29 cellular contexts compared by ENCODE assay signal in the genomic region with DNA sequence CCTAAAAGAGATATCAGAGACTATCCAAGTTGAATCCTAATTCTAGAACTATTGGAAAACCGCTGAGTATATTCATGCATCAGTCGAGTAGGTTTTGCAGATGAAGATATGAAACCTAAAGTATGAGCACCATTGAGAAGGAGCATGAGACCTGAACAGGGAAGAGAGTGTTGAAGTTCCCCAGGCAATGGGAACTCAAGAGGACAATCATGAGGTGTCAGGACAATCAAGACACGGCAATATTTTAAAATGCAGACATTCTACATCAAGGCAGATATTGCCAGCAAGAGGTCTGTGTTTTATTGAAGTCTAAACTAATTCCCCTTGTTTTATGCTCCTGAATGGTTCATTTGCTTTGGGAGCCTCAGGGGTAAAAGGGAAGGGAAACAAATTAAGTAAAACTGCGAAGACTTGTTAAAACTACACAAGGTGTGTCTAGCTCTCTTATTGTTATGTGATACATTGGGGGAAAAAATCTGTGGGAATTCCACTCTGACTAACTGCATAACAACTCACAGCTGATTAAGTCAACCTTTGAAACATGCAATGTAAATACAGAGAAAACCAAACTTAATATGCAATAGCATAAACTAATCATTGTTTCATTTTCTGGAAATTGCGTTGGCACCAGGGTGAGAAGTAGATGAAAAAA.
DNase-seq lines count a peak whose midpoint lies in the region; ATAC-seq, FAIRE-seq and TF ChIP-seq lines count a peak whose summit lies in the region.
"Had no signal": no experiment of that assay in that cellular context is flagged by ENCODE, and none has a peak within 500 bp of the region (broad histone marks: within the 10 kb centered on the region; RNA-seq: fewer than 3 reads in every experiment).

No MANE protein-coding gene starts in this region.

- H3K27ac ChIP-seq in duodenal mucosa (ENCODE audit: low read depth, low read length) (peak overlapping the region; percentile 30), small intestine (ENCODE audit: low read depth in 1 of 2, low read length in 1 of 2) (no peak overlapping the region)
- H3K27ac ChIP-seq: cardiac muscle cell, esophagus squamous epithelium, left lung, neutrophil, WERI-Rb-1 had no signal

- FAIRE-seq in small intestine (lab: Jason Lieb, UNC): no peak
- FAIRE-seq: frontal cortex, GM12891 had no signal

- H3K9me3 Mint-ChIP-seq in stimulated activated naive CD8-positive, alpha-beta T cell treated with anti-CD3 and anti-CD28 coated beads, Interleukin-15, amount 100 ng/mL, for 72 hours: no peaks in the 10 kb centered on the region
- H3K9me3 Mint-ChIP-seq: activated naive CD4-positive, alpha-beta T cell treated with anti-CD3 and anti-CD28 coated beads, Interleukin-2, amount 50 U/mL, for 24 hours had no signal

- no peak for TF ChIP-seq CTCF in kidney epithelial cell (IDR thresholded peaks at IDR 0.05; ENCODE audit: insufficient read depth, low read length, poor library complexity, severe bottlenecking)

- no peak overlapping the region for H3K4me3 Mint-ChIP-seq in stimulated activated naive CD8-positive, alpha-beta T cell treated with anti-CD3 and anti-CD28 coated beads, Interleukin-15, amount 100 ng/mL, for 72 hours
- H3K4me3 Mint-ChIP-seq: activated naive CD4-positive, alpha-beta T cell treated with anti-CD3 and anti-CD28 coated beads, Interleukin-2, amount 50 U/mL, for 24 hours; naive B cell had no signal

- no peak overlapping the region for H3K27ac Mint-ChIP-seq in stimulated activated naive CD8-positive, alpha-beta T cell treated with anti-CD3 and anti-CD28 coated beads, Interleukin-15, amount 100 ng/mL, for 72 hours
- H3K27ac Mint-ChIP-seq: activated naive CD4-positive, alpha-beta T cell treated with anti-CD3 and anti-CD28 coated beads, Interleukin-2, amount 50 U/mL, for 24 hours; naive B cell had no signal

- no peaks in the 10 kb centered on the region for H3K9me3 ChIP-seq in duodenal mucosa (ENCODE audit: control insufficient read depth in 1 of 2, low read length in 2 of 2)
- H3K9me3 ChIP-seq in small intestine (ENCODE audit: control insufficient read depth, low read depth): no peaks in the 10 kb centered on the region
- H3K9me3 ChIP-seq: esophagus squamous epithelium, left lung, neutrophil had no signal

- WGBS in small intestine, 3 donors: 29 to 61% (median 33%) methylated on average over 5 of the region's 5 CpGs

- DNase-seq in NCI-H748 (lab: John Stamatoyannopoulos, UW; ENCODE audit: unreplicated experiment): peak; percentile 64
- DNase-seq in kidney epithelial cell (ENCODE audit: low read depth): peak; percentile 10
- DNase-seq in small intestine: peak; percentile 75
- no peak for DNase-seq in mucosa of gallbladder (ENCODE audit: low spot score)
- no peak for DNase-seq in stimulated activated naive CD8-positive, alpha-beta T cell treated with anti-CD3 and anti-CD28 coated beads, Interleukin-15, amount 100 ng/mL, for 72 hours
- DNase-seq: activated CD4-positive, alpha-beta T cell treated with anti-CD3 and anti-CD28 coated beads for 48 hours; amygdala; effector memory CD4-positive, alpha-beta T cell; esophagus squamous epithelium; H7; left lung; mesendoderm; naive B cell; NCI-H146; NCI-H2107; NCI-H345; NCI-H774; stimulated activated CD4-positive, alpha-beta T cell treated with anti-CD3 and anti-CD28 coated beads, Interleukin-4, amount 100 ng/mL, for 24 hours; T1000; WERI-Rb-1 had no signal

- no peaks in the 10 kb centered on the region for H3K4me1 Mint-ChIP-seq in stimulated activated naive CD8-positive, alpha-beta T cell treated with anti-CD3 and anti-CD28 coated beads, Interleukin-15, amount 100 ng/mL, for 72 hours
- H3K4me1 Mint-ChIP-seq: activated naive CD4-positive, alpha-beta T cell treated with anti-CD3 and anti-CD28 coated beads, Interleukin-2, amount 50 U/mL, for 24 hours; naive B cell had no signal

- H3K4me1 ChIP-seq in duodenal mucosa (ENCODE audit: control insufficient read depth in 1 of 2, insufficient read depth in 2 of 2, low read length in 2 of 2) (peaks cover 12 to 14% of the 10 kb centered on the region in 2 donors), small intestine (ENCODE audit: control insufficient read depth in 2 of 2, insufficient read depth in 1 of 2, low read depth in 1 of 2, low read length in 1 of 2) (no peaks in the 10 kb centered on the region)
- H3K4me1 ChIP-seq: left lung had no signal

- no peak overlapping the region for H3K9ac ChIP-seq in duodenal mucosa (ENCODE audit: low read depth in 1 of 2, low read length in 2 of 2)

- H3K4me3 ChIP-seq in duodenal mucosa (ENCODE audit: low read depth in 1 of 2, low read length in 2 of 2) (peak overlapping the region; percentile 44 to 56), kidney epithelial cell (ENCODE audit: low read depth, low read length) (no peak overlapping the region), small intestine (ENCODE audit: low read depth in 1 of 2, low read length in 2 of 2) (peak overlapping the region in 1 of 2 donors; percentile 23)
- H3K4me3 ChIP-seq: cardiac muscle cell, esophagus squamous epithelium, left lung had no signal

- no peaks in the 10 kb centered on the region for H3K27me3 Mint-ChIP-seq in stimulated activated naive CD8-positive, alpha-beta T cell treated with anti-CD3 and anti-CD28 coated beads, Interleukin-15, amount 100 ng/mL, for 72 hours
- H3K27me3 Mint-ChIP-seq: activated naive CD4-positive, alpha-beta T cell treated with anti-CD3 and anti-CD28 coated beads, Interleukin-2, amount 50 U/mL, for 24 hours; naive B cell had no signal

- ATAC-seq in SK-N-SH treated with all-trans-retinoic acid at 6 μM for 48 hours (no peak), HG02571 (IDR thresholded peaks at IDR 0.05; ENCODE audit: unreplicated experiment) (no peak)
- no peak for ATAC-seq in stimulated activated naive CD8-positive, alpha-beta T cell treated with anti-CD3 and anti-CD28 coated beads, Interleukin-15, amount 100 ng/mL, for 72 hours
- ATAC-seq: sciatic nerve had no signal

- H3K27me3 ChIP-seq in duodenal mucosa (ENCODE audit: control insufficient read depth in 1 of 2, insufficient read depth in 2 of 2, low read length in 2 of 2) (no peaks in the 10 kb centered on the region), kidney epithelial cell (ENCODE audit: control insufficient read depth, insufficient read depth, low read length) (no peaks in the 10 kb centered on the region), small intestine (ENCODE audit: control insufficient read depth in 2 of 2, insufficient read depth in 2 of 2, low read length in 2 of 2) (no peaks in the 10 kb centered on the region)
- H3K27me3 ChIP-seq: cardiac muscle cell, esophagus squamous epithelium, left lung, neutrophil had no signal

- no peaks in the 10 kb centered on the region for H3K36me3 ChIP-seq in duodenal mucosa (ENCODE audit: control insufficient read depth in 1 of 2, insufficient read depth in 2 of 2, low read length in 2 of 2)
- H3K36me3 ChIP-seq in kidney epithelial cell (ENCODE audit: control insufficient read depth, insufficient read depth, low read length): no peaks in the 10 kb centered on the region
- H3K36me3 ChIP-seq in small intestine (ENCODE audit: control insufficient read depth in 2 of 2, insufficient read depth in 2 of 2, low read length in 2 of 2): no peaks in the 10 kb centered on the region
- H3K36me3 ChIP-seq: cardiac muscle cell, esophagus squamous epithelium, left lung, neutrophil, WERI-Rb-1 had no signal

TF ChIP-seq in SK-N-SH treated with all-trans-retinoic acid at 6 μM for 48 hours, 23 proteins besides CTCF, POLR2A, EP300 and RAD21:
- TF ChIP-seq TOX (CRISPR knock-in tag; IDR thresholded peaks at IDR 0.05; ENCODE audit: borderline replicate concordance) (no peak), PPARA (CRISPR knock-in tag; IDR thresholded peaks at IDR 0.05; ENCODE audit: borderline replicate concordance) (no peak), CSRNP3 (CRISPR knock-in tag; IDR thresholded peaks at IDR 0.05) (no peak), TCF4 (CRISPR knock-in tag; IDR thresholded peaks at IDR 0.05; ENCODE audit: borderline replicate concordance) (no peak), CREB5 (CRISPR knock-in tag; IDR thresholded peaks at IDR 0.05; ENCODE audit: low read depth) (no peak)

Comparison
In these comparisons a context has a peak if more than half of its experiments do, and no peak if none do; other contexts are left out.
1. DNase-seq: peak in NCI-H748 (single experiment), kidney epithelial cell (single experiment) and small intestine (single experiment); none in mucosa of gallbladder (single experiment) and stimulated activated naive CD8-positive, alpha-beta T cell treated with anti-CD3 and anti-CD28 coated beads, Interleukin-15, amount 100 ng/mL, for 72 hours (0 of 2).